Comparison of ENCODE assay signal across 28 cellular contexts in genomic region chr10:43778571-43778970, GRCh38.
DNase-seq lines count a peak whose midpoint lies in the region; ATAC-seq, FAIRE-seq and TF ChIP-seq lines count a peak whose summit lies in the region.
"Had no signal": no experiment of that assay in that cellular context is flagged by ENCODE, and none has a peak within 500 bp of the region (broad histone marks: within the 10 kb centered on the region; RNA-seq: fewer than 3 reads in every experiment).

No MANE protein-coding gene starts in this region.

- H3K9me3 Mint-ChIP-seq in activated CD4-positive, alpha-beta T cell treated with anti-CD3 and anti-CD28 coated beads, Interleukin-2, amount 10 ng/mL, durations not matched to agents 7 days and 5 days, result no peaks in the 10 kb centered on the region
- no peaks in the 10 kb centered on the region for H3K9me3 Mint-ChIP-seq in CD8-positive, alpha-beta T cell
- H3K9me3 Mint-ChIP-seq in activated naive CD8-positive, alpha-beta T cell (ENCODE audit: low read depth), result no peaks in the 10 kb centered on the region
- no peaks in the 10 kb centered on the region for H3K9me3 Mint-ChIP-seq in natural killer cell treated with Interleukin-12 subunit alpha and Interleukin-12 subunit beta and Interleukin-15 and Interleukin-18, amount 100 ng/mL, for 72 hours
- H3K9me3 Mint-ChIP-seq in activated T-cell treated with anti-CD3 and anti-CD28 coated beads, Interleukin-2, amount 50 U/mL, for 72 hours, result no peaks in the 10 kb centered on the region
- H3K9me3 Mint-ChIP-seq: stimulated activated memory B cell treated with anti-CD40 and anti-IgM and Interleukin-4, amounts not matched to agents 10 μg/mL and 1 μg/mL and 100 μg/mL, for 72 hours had no signal

- intact Hi-C loops in CD8-positive, alpha-beta T cell (cut with DNase I, micrococcal nuclease), result no loop called here

- H3K4me3 ChIP-seq in CD8-positive, alpha-beta T cell (ENCODE audit: low read depth, low read length), result no peak overlapping the region
- H3K4me3 ChIP-seq: breast epithelium, gastroesophageal sphincter, lung, suprapubic skin had no signal

- no peaks in the 10 kb centered on the region for H3K27me3 Mint-ChIP-seq in activated CD4-positive, alpha-beta T cell treated with anti-CD3 and anti-CD28 coated beads, Interleukin-2, amount 10 ng/mL, durations not matched to agents 7 days and 5 days
- no peaks in the 10 kb centered on the region for H3K27me3 Mint-ChIP-seq in CD8-positive, alpha-beta T cell (ENCODE audit: low read depth)
- H3K27me3 Mint-ChIP-seq in activated naive CD8-positive, alpha-beta T cell, result peaks cover 2% of the 10 kb centered on the region
- peaks cover 0 to 7% of the 10 kb centered on the region in 2 donors for H3K27me3 Mint-ChIP-seq in natural killer cell treated with Interleukin-12 subunit alpha and Interleukin-12 subunit beta and Interleukin-15 and Interleukin-18, amount 100 ng/mL, for 72 hours
- H3K27me3 Mint-ChIP-seq in activated T-cell treated with anti-CD3 and anti-CD28 coated beads, Interleukin-2, amount 50 U/mL, for 72 hours (ENCODE audit: low read depth), result peaks cover 2% of the 10 kb centered on the region

- no peak for DNase-seq in activated CD4-positive, alpha-beta T cell treated with anti-CD3 and anti-CD28 coated beads, Interleukin-2, amount 10 ng/mL, durations not matched to agents 7 days and 5 days
- no peak for DNase-seq in activated CD4-positive, alpha-beta T cell treated with anti-CD3 and anti-CD28 coated beads, Interleukin-2, amount 50 U/mL, for 4 hours
- DNase-seq in CD8-positive, alpha-beta T cell, result no peak
- no peak for DNase-seq in natural killer cell treated with Interleukin-12 subunit alpha and Interleukin-12 subunit beta and Interleukin-15 and Interleukin-18, amount 100 ng/mL, for 72 hours (ENCODE audit: low spot score)
- DNase-seq in HTR-8/SVneo (ENCODE audit: insufficient read length, low spot score), result no peak
- DNase-seq in activated T-cell treated with anti-CD3 and anti-CD28 coated beads, Interleukin-2, amount 50 U/mL, for 72 hours, result no peak
- no peak for DNase-seq in NCI-H1930 (lab: John Stamatoyannopoulos, UW)
- DNase-seq: activated CD4-positive, alpha-beta T cell treated with anti-CD3 and anti-CD28 coated beads for 4 hours; activated naive CD4-positive, alpha-beta T cell; anterior cingulate cortex; EL; KBM-7; left cardiac atrium; NCI-H1417 treated with DMSO at 0.1 percent for 48 hours; NCI-H2081 treated with DMSO at 0.1 percent for 48 hours; NCI-H2227 treated with DMSO at 0.1 percent for 48 hours; NCI-H526; NK-92 treated with Interleukin-12 subunit alpha and Interleukin-12 subunit beta, amount 100 ng/mL, for 24 hours; stimulated activated CD4-positive, alpha-beta T cell treated with anti-CD3 and anti-CD28 coated beads, Interleukin-15, amount 100 ng/mL, for 24 hours had no signal

- H3K27ac ChIP-seq in CD8-positive, alpha-beta T cell (ENCODE audit: low read depth, low read length), result no peak overlapping the region
- H3K27ac ChIP-seq: breast epithelium, gastroesophageal sphincter, suprapubic skin, VCaP had no signal

- POLR2A ChIA-PET in activated CD4-positive, alpha-beta T cell treated with anti-CD3 and anti-CD28 coated beads, Interleukin-2, amount 10 ng/mL, durations not matched to agents 7 days and 5 days (lab: Charles Lee), result no interaction called here
- POLR2A ChIA-PET in CD8-positive, alpha-beta T cell (lab: Charles Lee), result no interaction called here

- H3K27ac Mint-ChIP-seq in activated CD4-positive, alpha-beta T cell treated with anti-CD3 and anti-CD28 coated beads, Interleukin-2, amount 10 ng/mL, durations not matched to agents 7 days and 5 days, result peak overlapping the region; percentile 2
- peak overlapping the region; percentile 60 for H3K27ac Mint-ChIP-seq in CD8-positive, alpha-beta T cell
- H3K27ac Mint-ChIP-seq in activated naive CD8-positive, alpha-beta T cell, result peak overlapping the region; percentile 19
- H3K27ac Mint-ChIP-seq in natural killer cell treated with Interleukin-12 subunit alpha and Interleukin-12 subunit beta and Interleukin-15 and Interleukin-18, amount 100 ng/mL, for 72 hours, result peak overlapping the region; percentile 1 to 22
- H3K27ac Mint-ChIP-seq in activated T-cell treated with anti-CD3 and anti-CD28 coated beads, Interleukin-2, amount 50 U/mL, for 72 hours, result no peak overlapping the region
- H3K27ac Mint-ChIP-seq: nephron; stimulated activated memory B cell treated with anti-CD40 and anti-IgM and Interleukin-4, amounts not matched to agents 10 μg/mL and 1 μg/mL and 100 μg/mL, for 72 hours had no signal

- FAIRE-seq in HTR-8/SVneo (lab: Jason Lieb, UNC), result no peak
- FAIRE-seq: GM18507 had no signal

- TF ChIP-seq CTCF in CD8-positive, alpha-beta T cell (IDR thresholded peaks at IDR 0.05), result no peak

- H3K36me3 ChIP-seq in CD8-positive, alpha-beta T cell (ENCODE audit: insufficient read depth, low read length), result no peaks in the 10 kb centered on the region
- H3K36me3 ChIP-seq: breast epithelium, gastroesophageal sphincter, suprapubic skin had no signal

- peaks cover 24% of the 10 kb centered on the region for H3K4me1 Mint-ChIP-seq in activated CD4-positive, alpha-beta T cell treated with anti-CD3 and anti-CD28 coated beads, Interleukin-2, amount 10 ng/mL, durations not matched to agents 7 days and 5 days
- peaks cover 16% of the 10 kb centered on the region for H3K4me1 Mint-ChIP-seq in CD8-positive, alpha-beta T cell (ENCODE audit: low read depth)
- peaks cover 31% of the 10 kb centered on the region for H3K4me1 Mint-ChIP-seq in activated naive CD8-positive, alpha-beta T cell (ENCODE audit: low read depth)
- H3K4me1 Mint-ChIP-seq in natural killer cell treated with Interleukin-12 subunit alpha and Interleukin-12 subunit beta and Interleukin-15 and Interleukin-18, amount 100 ng/mL, for 72 hours (ENCODE audit: low read depth in 2 of 2), result peaks cover 28 to 34% of the 10 kb centered on the region in 2 donors
- H3K4me1 Mint-ChIP-seq in activated T-cell treated with anti-CD3 and anti-CD28 coated beads, Interleukin-2, amount 50 U/mL, for 72 hours (ENCODE audit: low read depth), result peaks cover 37% of the 10 kb centered on the region
- H3K4me1 Mint-ChIP-seq: stimulated activated memory B cell treated with anti-CD40 and anti-IgM and Interleukin-4, amounts not matched to agents 10 μg/mL and 1 μg/mL and 100 μg/mL, for 72 hours had no signal

- no peaks in the 10 kb centered on the region for H3K27me3 ChIP-seq in CD8-positive, alpha-beta T cell (ENCODE audit: insufficient read depth, low read length)
- H3K27me3 ChIP-seq: breast epithelium, gastroesophageal sphincter, suprapubic skin had no signal

- H3K36me3 Mint-ChIP-seq in activated CD4-positive, alpha-beta T cell treated with anti-CD3 and anti-CD28 coated beads, Interleukin-2, amount 10 ng/mL, durations not matched to agents 7 days and 5 days (ENCODE audit: low read depth), result no peaks in the 10 kb centered on the region
- no peaks in the 10 kb centered on the region for H3K36me3 Mint-ChIP-seq in CD8-positive, alpha-beta T cell
- no peaks in the 10 kb centered on the region for H3K36me3 Mint-ChIP-seq in activated naive CD8-positive, alpha-beta T cell
- H3K36me3 Mint-ChIP-seq in natural killer cell treated with Interleukin-12 subunit alpha and Interleukin-12 subunit beta and Interleukin-15 and Interleukin-18, amount 100 ng/mL, for 72 hours, result no peaks in the 10 kb centered on the region
- no peaks in the 10 kb centered on the region for H3K36me3 Mint-ChIP-seq in activated T-cell treated with anti-CD3 and anti-CD28 coated beads, Interleukin-2, amount 50 U/mL, for 72 hours (ENCODE audit: insufficient read depth in 2 of 2)
- H3K36me3 Mint-ChIP-seq: stimulated activated memory B cell treated with anti-CD40 and anti-IgM and Interleukin-4, amounts not matched to agents 10 μg/mL and 1 μg/mL and 100 μg/mL, for 72 hours had no signal

- no peak overlapping the region for H3K4me3 Mint-ChIP-seq in activated CD4-positive, alpha-beta T cell treated with anti-CD3 and anti-CD28 coated beads, Interleukin-2, amount 10 ng/mL, durations not matched to agents 7 days and 5 days
- no peak overlapping the region for H3K4me3 Mint-ChIP-seq in CD8-positive, alpha-beta T cell
- peak overlapping the region; percentile 53 for H3K4me3 Mint-ChIP-seq in activated naive CD8-positive, alpha-beta T cell
- H3K4me3 Mint-ChIP-seq in natural killer cell treated with Interleukin-12 subunit alpha and Interleukin-12 subunit beta and Interleukin-15 and Interleukin-18, amount 100 ng/mL, for 72 hours, result peak overlapping the region; percentile 17
- H3K4me3 Mint-ChIP-seq in activated T-cell treated with anti-CD3 and anti-CD28 coated beads, Interleukin-2, amount 50 U/mL, for 72 hours, result no peak overlapping the region
- H3K4me3 Mint-ChIP-seq: nephron; stimulated activated memory B cell treated with anti-CD40 and anti-IgM and Interleukin-4, amounts not matched to agents 10 μg/mL and 1 μg/mL and 100 μg/mL, for 72 hours had no signal

- H3K4me1 ChIP-seq in CD8-positive, alpha-beta T cell (ENCODE audit: insufficient read depth, low read length), result peaks cover 17% of the 10 kb centered on the region
- H3K4me1 ChIP-seq: breast epithelium, gastroesophageal sphincter, suprapubic skin had no signal

- no peak for ATAC-seq in CD8-positive, alpha-beta T cell
- ATAC-seq in natural killer cell treated with Interleukin-12 subunit alpha and Interleukin-12 subunit beta and Interleukin-15 and Interleukin-18, amount 100 ng/mL, for 72 hours, result no peak
- ATAC-seq in activated T-cell treated with anti-CD3 and anti-CD28 coated beads, Interleukin-2, amount 50 U/mL, for 72 hours (replicated peaks in 1 of 2), result no peak
- ATAC-seq: gastroesophageal sphincter; left cardiac atrium; stimulated activated memory B cell treated with anti-CD40 and anti-IgM and Interleukin-4, amounts not matched to agents 10 μg/mL and 1 μg/mL and 100 μg/mL, for 72 hours had no signal

- H3K9me3 ChIP-seq in CD8-positive, alpha-beta T cell (ENCODE audit: low read length), result no peaks in the 10 kb centered on the region
- H3K9me3 ChIP-seq: breast epithelium, gastroesophageal sphincter, suprapubic skin had no signal

- CTCF ChIA-PET in activated CD4-positive, alpha-beta T cell treated with anti-CD3 and anti-CD28 coated beads, Interleukin-2, amount 10 ng/mL, durations not matched to agents 7 days and 5 days (lab: Charles Lee), result no interaction called here
- CTCF ChIA-PET in CD8-positive, alpha-beta T cell (lab: Charles Lee), result no interaction called here

Comparison
In these comparisons a context has a peak if more than half of its experiments do, and no peak if none do; other contexts are left out.
1. H3K4me3 Mint-ChIP-seq: peak in activated naive CD8-positive, alpha-beta T cell (single experiment) and natural killer cell treated with Interleukin-12 subunit alpha and Interleukin-12 subunit beta and Interleukin-15 and Interleukin-18, amount 100 ng/mL, for 72 hours (single experiment); none in activated CD4-positive, alpha-beta T cell treated with anti-CD3 and anti-CD28 coated beads, Interleukin-2, amount 10 ng/mL, durations not matched to agents 7 days and 5 days (single experiment), CD8-positive, alpha-beta T cell (single experiment) and activated T-cell treated with anti-CD3 and anti-CD28 coated beads, Interleukin-2, amount 50 U/mL, for 72 hours (0 of 2).